9 cellular contexts compared by ENCODE assay signal in genomic region chr6:105591053-105591452, GRCh38.
DNase-seq lines count a peak whose midpoint lies in the region; ATAC-seq and TF ChIP-seq lines count a peak whose summit lies in the region.
"Had no signal": no experiment of that assay in that cellular context is flagged by ENCODE, and none has a peak within 500 bp of the region (broad histone marks: within the 10 kb centered on the region; RNA-seq: fewer than 3 reads in every experiment).

No MANE protein-coding gene starts in this region.

- H4K8ac ChIP-seq in H9 (replicated peaks; ENCODE audit: insufficient read length, low read depth, low read length), result no peak overlapping the region

- H2BK5ac ChIP-seq in H9 (ENCODE audit: insufficient read length, low read length), result no peak overlapping the region

- H3K27ac ChIP-seq in H9 (ENCODE audit: insufficient read length, low read depth, low read length) (no peak overlapping the region), foreskin keratinocyte (peak overlapping the region; percentile 100), Karpas-422 (ENCODE audit: low read length) (no peak overlapping the region)

- no peak overlapping the region for H4K5ac ChIP-seq in H9 (ENCODE audit: insufficient read length, low read depth, low read length)

- H3K4me3 Mint-ChIP-seq in H9, result no peak overlapping the region

- H2AK5ac ChIP-seq in H9 (ENCODE audit: insufficient read length, low read length), result no peak overlapping the region

- no peak overlapping the region for H3K27ac Mint-ChIP-seq in H9
- H3K27ac Mint-ChIP-seq: IgD-negative memory B cell had no signal

- no peak overlapping the region for H2BK20ac ChIP-seq in H9 (ENCODE audit: low read depth, low read length, poor library complexity, severe bottlenecking)

- DNase-seq in H9 (no peak), MV-4-11 (lab: John Stamatoyannopoulos, UW) (peak; percentile 90), foreskin keratinocyte (peak; percentile 88 to 94), Karpas-422 (no peak), middle frontal gyrus (ENCODE audit: extremely low spot score, low spot score) (no peak), foreskin fibroblast (no peak)
- DNase-seq in activated CD4-positive, alpha-beta T cell treated with anti-CD3 and anti-CD28 coated beads for 1 hour, result no peak

- H2BK12ac ChIP-seq in H9 (ENCODE audit: insufficient read length, low read depth, low read length), result no peak overlapping the region

- no peak overlapping the region for H3K18ac ChIP-seq in H9 (ENCODE audit: insufficient read length, low read depth, low read length)

- no peak overlapping the region for H2BK15ac ChIP-seq in H9 (ENCODE audit: low read depth, low read length)

- no peak overlapping the region for H3K14ac ChIP-seq in H9 (ENCODE audit: insufficient read depth, low read length)

- H3K79me2 ChIP-seq in H9 (ENCODE audit: insufficient read depth, low read length) (no peaks in the 10 kb centered on the region), Karpas-422 (ENCODE audit: low read length) (no peaks in the 10 kb centered on the region)

- H3K79me1 ChIP-seq in H9 (ENCODE audit: insufficient read depth, low read depth, low read length, poor library complexity, severe bottlenecking), result no peaks in the 10 kb centered on the region

- H3K9me3 ChIP-seq in H9 (ENCODE audit: control insufficient read depth, low read depth, low read length) (no peaks in the 10 kb centered on the region), Karpas-422 (ENCODE audit: low read length) (no peaks in the 10 kb centered on the region)

- no peak overlapping the region for H4K91ac ChIP-seq in H9 (ENCODE audit: insufficient read length, low read depth, low read length)

- H3K4me3 ChIP-seq in Karpas-422 (ENCODE audit: low read length), result no peak overlapping the region
- no peak overlapping the region for H3K4me3 ChIP-seq in foreskin fibroblast (ENCODE audit: low read depth in 1 of 2, low read length in 2 of 2)

- H3K36me3 Mint-ChIP-seq in H9 (ENCODE audit: insufficient read depth in 1 of 3, low read depth in 3 of 3), result no peaks in the 10 kb centered on the region
- H3K36me3 Mint-ChIP-seq: IgD-negative memory B cell had no signal

- H3K4me1 ChIP-seq in H9 (ENCODE audit: insufficient read depth, low read length), result peaks cover 3% of the 10 kb centered on the region; the same call in 1 of the 2 replicates
- peaks cover 84% of the 10 kb centered on the region for H3K4me1 ChIP-seq in foreskin keratinocyte
- H3K4me1 ChIP-seq in Karpas-422 (ENCODE audit: low read length), result no peaks in the 10 kb centered on the region

- no CpG with 5 or more reads among the region's 2 CpGs for WGBS in H9 (ENCODE audit: extremely low coverage, insufficient read length, low lambda C conversion rate)

- no peak overlapping the region for H3K23ac ChIP-seq in H9 (ENCODE audit: insufficient read length, low read depth, low read length)

- H3K56ac ChIP-seq in H9 (ENCODE audit: insufficient read length, low read depth, low read length), result no peak overlapping the region

- H2BK120ac ChIP-seq in H9 (ENCODE audit: low read depth, low read length, poor library complexity, severe bottlenecking), result no peak overlapping the region

- no peak overlapping the region for H3K9ac ChIP-seq in H9 (ENCODE audit: extremely low read depth, insufficient read length, low read length)
- no peak overlapping the region for H3K9ac ChIP-seq in Karpas-422 (ENCODE audit: low read length)

- H3K36me3 ChIP-seq in Karpas-422 (ENCODE audit: insufficient read depth, low read length), result no peaks in the 10 kb centered on the region

- no peaks in the 10 kb centered on the region for H3K27me3 Mint-ChIP-seq in H9 (ENCODE audit: low read depth)
- H3K27me3 Mint-ChIP-seq: IgD-negative memory B cell had no signal

- peaks cover 16 to 27% of the 10 kb centered on the region in 2 experiments for H3K4me1 Mint-ChIP-seq in H9

- peak; percentile 96 for ATAC-seq in GM18502 (IDR thresholded peaks at IDR 0.05; ENCODE audit: poor library complexity, unreplicated experiment)
- ATAC-seq in foreskin keratinocyte, result peak; percentile 41

- no peak overlapping the region for H3K4ac ChIP-seq in H9 (ENCODE audit: low read depth, low read length)

- H3K9me3 Mint-ChIP-seq in H9, result no peaks in the 10 kb centered on the region

- H3K9me2 ChIP-seq in Karpas-422 (replicated peaks; ENCODE audit: insufficient read depth, low read length), result no peaks in the 10 kb centered on the region

- no peak for TF ChIP-seq CTCF in H9 (conservative IDR thresholded peaks at IDR 0.05)
- TF ChIP-seq CTCF in foreskin keratinocyte (conservative IDR thresholded peaks at IDR 0.05), result no peak
- no peak for TF ChIP-seq CTCF in foreskin fibroblast (IDR thresholded peaks at IDR 0.05; ENCODE audit: low read depth, low read length)

- H3K27me3 ChIP-seq in H9 (ENCODE audit: insufficient read depth, low read length) (no peaks in the 10 kb centered on the region), foreskin keratinocyte (no peaks in the 10 kb centered on the region), Karpas-422 (ENCODE audit: low read length) (no peaks in the 10 kb centered on the region)

- H3K23me2 ChIP-seq in H9 (ENCODE audit: insufficient read length, low read depth, low read length, poor library complexity, severe bottlenecking), result no peaks in the 10 kb centered on the region

- H2AFZ ChIP-seq in H9 (ENCODE audit: low read length) (peak overlapping the region; percentile 16), Karpas-422 (ENCODE audit: low read length) (no peak overlapping the region)

- H3K4me2 ChIP-seq in H9 (ENCODE audit: insufficient read depth, insufficient read length, low read length) (no peak overlapping the region), Karpas-422 (ENCODE audit: low read depth, low read length, poor library complexity, severe bottlenecking) (no peak overlapping the region)

- H3T11ph ChIP-seq in H9 (ENCODE audit: low read length), result no peak overlapping the region

- H4K20me1 ChIP-seq in H9 (ENCODE audit: control insufficient read depth, insufficient read depth, insufficient read length), result no peaks in the 10 kb centered on the region
- no peaks in the 10 kb centered on the region for H4K20me1 ChIP-seq in Karpas-422 (ENCODE audit: insufficient read depth, low read depth, low read length)

Comparison
In these comparisons a context has a peak if more than half of its experiments do, and no peak if none do; other contexts are left out.
1. DNase-seq: peak in MV-4-11 (single experiment) and foreskin keratinocyte (2 of 2); none in H9 (single experiment), Karpas-422 (single experiment), middle frontal gyrus (single experiment), foreskin fibroblast (0 of 2) and activated CD4-positive, alpha-beta T cell treated with anti-CD3 and anti-CD28 coated beads for 1 hour (single experiment).